In the genomic region with DNA sequence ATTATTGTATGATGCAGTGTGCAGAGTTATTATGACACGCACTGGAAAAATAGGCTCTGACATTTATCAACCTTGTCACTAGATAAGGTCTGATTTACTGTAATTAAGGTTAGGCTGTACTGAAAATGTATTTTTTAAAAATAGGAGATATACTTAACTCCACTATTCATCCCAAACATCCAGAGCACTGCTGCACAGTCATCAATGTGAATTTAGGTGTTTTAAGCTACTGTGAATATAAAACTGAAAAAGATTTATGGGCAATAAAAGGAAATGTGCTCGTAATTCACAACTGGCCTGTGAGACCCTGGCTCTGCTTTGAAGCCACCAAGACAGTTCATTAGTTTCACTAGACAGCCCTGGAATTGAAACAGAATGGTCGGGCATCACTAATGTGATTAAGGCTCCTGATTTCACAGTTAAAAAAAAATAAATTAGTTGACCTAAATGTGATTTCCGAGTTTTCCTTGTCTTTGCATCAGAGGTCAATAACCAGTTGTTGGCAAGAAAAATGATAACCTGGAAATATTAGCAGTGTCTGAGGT, we compare ENCODE assay signal across 26 cellular contexts.
"Had no signal": no experiment of that assay in that cellular context is flagged by ENCODE, and none has a peak within 500 bp of the region (broad histone marks: within the 10 kb centered on the region; RNA-seq: fewer than 3 reads in every experiment).

No MANE protein-coding gene starts in this region.

- H3K36me3 ChIP-seq: left ventricle myocardium inferior, neutrophil, right atrium auricular region, right lobe of liver, tibial nerve, vagina had no signal

- H3K27ac ChIP-seq: left ventricle myocardium inferior, neutrophil, parathyroid adenoma, psoas muscle, right atrium auricular region, right lobe of liver, tibial nerve, vagina had no signal

- H3K4me3 ChIP-seq: left ventricle myocardium inferior, lung, mucosa of descending colon, psoas muscle, right atrium auricular region, right lobe of liver, smooth muscle cell, tibial nerve, vagina had no signal

- H3K79me2 ChIP-seq: parathyroid adenoma had no signal

- H3K9me3 ChIP-seq: mucosa of descending colon, neutrophil, psoas muscle, right lobe of liver, tibial nerve, vagina had no signal

- H2AFZ ChIP-seq: parathyroid adenoma had no signal

- H3K4me1 ChIP-seq: left ventricle myocardium inferior, parathyroid adenoma, psoas muscle, right atrium auricular region, right lobe of liver, tibial nerve, vagina had no signal

- H3K27me3 ChIP-seq: neutrophil, right atrium auricular region, right lobe of liver, tibial nerve, vagina had no signal

- ATAC-seq: left cardiac atrium; mucosa of descending colon; naive thymus-derived CD4-positive, alpha-beta T cell; natural killer cell treated with Interleukin-12 subunit alpha and Interleukin-12 subunit beta and Interleukin-15 and Interleukin-18, amount 100 ng/mL, for 72 hours; psoas muscle; right lobe of liver; stimulated activated memory B cell treated with anti-CD40 and anti-IgM and Interleukin-4, amounts not matched to agents 10 μg/mL and 1 μg/mL and 100 μg/mL, for 72 hours; stimulated activated naive CD8-positive, alpha-beta T cell treated with anti-CD3 and anti-CD28 coated beads, Interleukin-15, amount 100 ng/mL, for 72 hours had no signal

- DNase-seq: hippocampal formation; kidney glomerular epithelial cell; left cardiac atrium; left ventricle myocardium inferior; mesendoderm; mucosa of descending colon; naive thymus-derived CD4-positive, alpha-beta T cell; occipital lobe; psoas muscle; right lobe of liver; stimulated activated CD4-positive, alpha-beta T cell treated with anti-CD3 and anti-CD28 coated beads, Interleukin-1b, Interleukin-23, amount 100 ng/mL, for 48 hours; stimulated activated CD4-positive, alpha-beta T cell treated with anti-CD3 and anti-CD28 coated beads, Interleukin-2, amount 100 ng/mL, for 48 hours; stimulated activated CD4-positive, alpha-beta T cell treated with anti-CD3 and anti-CD28 coated beads, Interleukin-4, amount 100 ng/mL, for 4 hours; stimulated activated CD8-positive, alpha-beta memory T cell treated with anti-CD3 and anti-CD28 coated beads, Interleukin-4, amount 100 ng/mL, for 48 hours; stimulated activated naive CD4-positive, alpha-beta T cell treated with Interleukin-2 at 50 U/mL for 16 hours; stimulated activated naive CD8-positive, alpha-beta T cell treated with anti-CD3 and anti-CD28 coated beads, Interleukin-15, amount 100 ng/mL, for 72 hours; substantia nigra had no signal

- H3K9ac ChIP-seq: parathyroid adenoma had no signal

- H3K4me2 ChIP-seq: smooth muscle cell had no signal
